In the genomic region with DNA sequence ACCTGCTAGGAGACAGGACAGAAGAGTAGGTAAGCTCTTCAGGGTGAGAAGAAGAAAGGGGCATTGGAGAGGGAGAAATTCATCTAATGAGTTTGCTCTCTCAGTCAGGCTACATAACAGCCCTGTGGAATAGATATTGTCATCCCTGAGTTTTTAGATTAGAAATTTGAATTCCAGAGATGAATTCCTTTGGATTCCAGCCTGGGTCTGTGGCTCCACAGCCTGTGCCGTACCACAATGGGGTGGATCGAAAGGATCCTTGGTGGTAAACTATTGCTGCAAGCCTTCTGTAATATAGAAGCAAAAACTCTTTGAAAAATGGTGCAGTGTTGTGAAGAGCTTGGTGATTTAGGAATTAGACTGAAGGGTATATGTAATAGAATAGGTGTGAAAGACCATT, we compare ENCODE assay signal across 17 cellular contexts. TPM values are rescaled to one million over a fixed set of nuclear protein-coding genes. Genes with fewer than 3 reads are reported as not detected.
DNase-seq lines count a peak whose midpoint lies in the region; ATAC-seq and TF ChIP-seq lines count a peak whose summit lies in the region.
"Had no signal": no experiment of that assay in that cellular context is flagged by ENCODE, and none has a peak within 500 bp of the region (broad histone marks: within the 10 kb centered on the region; RNA-seq: fewer than 3 reads in every experiment).

No MANE protein-coding gene starts in this region.

- H3K4me1 Mint-ChIP-seq in activated T-helper 2 cell treated with anti-CD3 and anti-CD28 coated beads, Interferon-gamma antibody, Interleukin-2, Interleukin-4, amounts not matched to agents 10 μg/mL and 5 μg/mL and 100 μg/mL, durations not matched to agents 14 hours and 24 hours and 36 hours (ENCODE audit: low read depth): peaks cover 7% of the 10 kb centered on the region

- H3K27ac Mint-ChIP-seq in activated T-helper 2 cell treated with anti-CD3 and anti-CD28 coated beads, Interferon-gamma antibody, Interleukin-2, Interleukin-4, amounts not matched to agents 10 μg/mL and 5 μg/mL and 100 μg/mL, durations not matched to agents 14 hours and 24 hours and 36 hours: no peak overlapping the region

- H3K79me2 ChIP-seq in ACC112 (ENCODE audit: control insufficient read depth, insufficient read depth, low read length, unreplicated experiment): peaks cover 75% of the 10 kb centered on the region

- ATAC-seq in RWPE2 (ENCODE audit: low read depth): no peak
- no peak for ATAC-seq in psoas muscle
- no peak for ATAC-seq in HG03354 (IDR thresholded peaks at IDR 0.05; ENCODE audit: poor library complexity, severe bottlenecking, unreplicated experiment)
- ATAC-seq: HCT116 had no signal

- WGBS in psoas muscle, 3 donors: 57 to 66% (median 57%) methylated on average over 2 of the region's 2 CpGs

- no peak for TF ChIP-seq POLR2A in Peyer's patch (IDR thresholded peaks at IDR 0.05)

- TF ChIP-seq CTCF in RWPE2 (IDR thresholded peaks at IDR 0.05; ENCODE audit: poor library complexity, severe bottlenecking): no peak
- TF ChIP-seq CTCF in fibroblast of pulmonary artery (IDR thresholded peaks at IDR 0.05; ENCODE audit: low read length, missing control alignments): no peak
- no peak for TF ChIP-seq CTCF in psoas muscle (IDR thresholded peaks at IDR 0.05)
- no peak for TF ChIP-seq CTCF in Peyer's patch (IDR thresholded peaks at IDR 0.05)

- H3K9me3 Mint-ChIP-seq in activated T-helper 2 cell treated with anti-CD3 and anti-CD28 coated beads, Interferon-gamma antibody, Interleukin-2, Interleukin-4, amounts not matched to agents 10 μg/mL and 5 μg/mL and 100 μg/mL, durations not matched to agents 14 hours and 24 hours and 36 hours: no peaks in the 10 kb centered on the region

- no peak overlapping the region for H2AFZ ChIP-seq in ACC112 (ENCODE audit: low read length, unreplicated experiment)

- DNase-seq in RWPE2 (ENCODE audit: low spot score): no peak
- peak; percentile 16 for DNase-seq in fibroblast of pulmonary artery (ENCODE audit: low read depth)
- DNase-seq in psoas muscle: no peak
- DNase-seq in activated T-helper 2 cell treated with anti-CD3 and anti-CD28 coated beads, Interferon-gamma antibody, Interleukin-2, Interleukin-4, amounts not matched to agents 10 μg/mL and 5 μg/mL and 100 μg/mL, durations not matched to agents 14 hours and 24 hours and 36 hours (ENCODE audit: low spot score): no peak
- DNase-seq in NCI-H524 treated with DMSO at 0.1 percent for 48 hours (lab: John Stamatoyannopoulos, UW): no peak
- no peak for DNase-seq in Peyer's patch
- DNase-seq: activated CD4-positive, alpha-beta T cell treated with anti-CD3 and anti-CD28 coated beads, Interleukin-2, amount 50 U/mL, for 1 hour; DMS 273 treated with DMSO at 0.1 percent for 48 hours; head of caudate nucleus; NCI-H187 treated with DMSO at 0.1 percent for 48 hours; NCI-H69; stimulated activated naive CD4-positive, alpha-beta T cell treated with Interleukin-2 at 50 U/mL for 16 hours; T-helper 9 cell had no signal

- no peaks in the 10 kb centered on the region for H3K36me3 ChIP-seq in ACC112 (ENCODE audit: insufficient read depth, low read length)
- H3K36me3 ChIP-seq in RWPE2 (ENCODE audit: low read depth): no peaks in the 10 kb centered on the region; the same call in 1 of the 2 replicates
- no peaks in the 10 kb centered on the region for H3K36me3 ChIP-seq in psoas muscle (ENCODE audit: insufficient read depth in 1 of 2, low read depth in 1 of 2)
- H3K36me3 ChIP-seq in Peyer's patch: no peaks in the 10 kb centered on the region

- H3K36me3 Mint-ChIP-seq in activated T-helper 2 cell treated with anti-CD3 and anti-CD28 coated beads, Interferon-gamma antibody, Interleukin-2, Interleukin-4, amounts not matched to agents 10 μg/mL and 5 μg/mL and 100 μg/mL, durations not matched to agents 14 hours and 24 hours and 36 hours (ENCODE audit: low read depth): no peaks in the 10 kb centered on the region

- H3K4me1 ChIP-seq in ACC112 (ENCODE audit: control insufficient read depth, insufficient read depth, low read length, unreplicated experiment) (peaks cover 52% of the 10 kb centered on the region), RWPE2 (ENCODE audit: insufficient read depth, poor library complexity, severe bottlenecking) (peaks cover 39% of the 10 kb centered on the region), psoas muscle (peaks cover 8% of the 10 kb centered on the region), Peyer's patch (no peaks in the 10 kb centered on the region)

- H3K27ac ChIP-seq in ACC112 (ENCODE audit: low read depth, low read length) (peak overlapping the region; percentile 62), RWPE2 (ENCODE audit: poor library complexity, severe bottlenecking) (peak overlapping the region; percentile 32), psoas muscle (peak overlapping the region; percentile 21), Peyer's patch (peak overlapping the region in 2 of 4 donors; percentile 43 to 51)
- H3K27ac ChIP-seq: HL-60 had no signal

- H3K9me3 ChIP-seq in RWPE2 (ENCODE audit: severe bottlenecking) (no peaks in the 10 kb centered on the region), psoas muscle (no peaks in the 10 kb centered on the region), Peyer's patch (no peaks in the 10 kb centered on the region)

- H3K4me3 Mint-ChIP-seq in activated T-helper 2 cell treated with anti-CD3 and anti-CD28 coated beads, Interferon-gamma antibody, Interleukin-2, Interleukin-4, amounts not matched to agents 10 μg/mL and 5 μg/mL and 100 μg/mL, durations not matched to agents 14 hours and 24 hours and 36 hours (ENCODE audit: low read depth): no peak overlapping the region

- H3K27me3 ChIP-seq in ACC112 (ENCODE audit: insufficient read depth, low read length): no peaks in the 10 kb centered on the region
- H3K27me3 ChIP-seq in RWPE2 (ENCODE audit: insufficient read depth, poor library complexity, severe bottlenecking): no peaks in the 10 kb centered on the region
- peaks cover 0 to 1% (median 0%) of the 10 kb centered on the region in 3 donors for H3K27me3 ChIP-seq in psoas muscle (ENCODE audit: insufficient read depth in 3 of 3, low read length in 2 of 3)
- H3K27me3 ChIP-seq in Peyer's patch: no peaks in the 10 kb centered on the region

- peak overlapping the region; percentile 57 for H3K4me3 ChIP-seq in ACC112 (ENCODE audit: low read depth, low read length)
- H3K4me3 ChIP-seq in RWPE2 (ENCODE audit: severe bottlenecking): no peak overlapping the region
- H3K4me3 ChIP-seq in fibroblast of pulmonary artery (replicated peaks; ENCODE audit: low read depth, low read length): no peak overlapping the region
- no peak overlapping the region for H3K4me3 ChIP-seq in psoas muscle
- H3K4me3 ChIP-seq in Peyer's patch: no peak overlapping the region

- no peaks in the 10 kb centered on the region for H3K27me3 Mint-ChIP-seq in activated T-helper 2 cell treated with anti-CD3 and anti-CD28 coated beads, Interferon-gamma antibody, Interleukin-2, Interleukin-4, amounts not matched to agents 10 μg/mL and 5 μg/mL and 100 μg/mL, durations not matched to agents 14 hours and 24 hours and 36 hours (ENCODE audit: low read depth)

- intact Hi-C loops in psoas muscle (cut with DNase I): no loop called here
- intact Hi-C loops in activated T-helper 2 cell treated with anti-CD3 and anti-CD28 coated beads, Interferon-gamma antibody, Interleukin-2, Interleukin-4, amounts not matched to agents 10 μg/mL and 5 μg/mL and 100 μg/mL, durations not matched to agents 14 hours and 24 hours and 36 hours (cut with micrococcal nuclease): no loop called here

RNA-seq across cellular contexts. Expression of a gene that starts 21.0 kb away (rescaled TPM):
- total RNA-seq in psoas muscle (10 to 100 TPM in 2 of 4 donors, 1 to 10 TPM in 2; 7.9 to 14.1 (median 11.2) TPM), Peyer's patch (10 to 100 TPM; 13.1 to 25.5 (median 19.4) TPM)
- polyA plus RNA-seq in psoas muscle: 1 to 10 TPM; 4.4 to 5.8 (median 4.9) TPM
- 7.0 and 12.2 TPM in 2 replicates for total RNA-seq in activated T-helper 2 cell treated with anti-CD3 and anti-CD28 coated beads, Interferon-gamma antibody, Interleukin-2, Interleukin-4, amounts not matched to agents 10 μg/mL and 5 μg/mL and 100 μg/mL, durations not matched to agents 14 hours and 24 hours and 36 hours
